ENCODE assay signal across 26 cellular contexts in genomic region chr1:112776688-112777087, GRCh38.
"Had no signal": no experiment of that assay in that cellular context is flagged by ENCODE, and none has a peak within 500 bp of the region (broad histone marks: within the 10 kb centered on the region; RNA-seq: fewer than 3 reads in every experiment).

No MANE protein-coding gene starts in this region.

- H3K9me3 ChIP-seq: SK-N-SH had no signal

- DNase-seq: IMR-90; KBM-7; MV-4-11; NCI-H1048; NCI-H1105; NCI-H1417; NCI-H1436 treated with DMSO at 0.1 percent for 48 hours; NCI-H1694; NCI-H187 treated with DMSO at 0.1 percent for 48 hours; NCI-H2029 treated with DMSO at 0.1 percent for 48 hours; NCI-H2107; NCI-H2171 treated with DMSO at 0.1 percent for 48 hours; NCI-H345; NCI-H446 treated with DMSO at 0.1 percent for 48 hours; NCI-H510A treated with DMSO at 0.1 percent for 48 hours; NCI-H526; NCI-H748 treated with DMSO at 0.1 percent for 48 hours; NK-92 treated with Interleukin-12 subunit alpha and Interleukin-12 subunit beta, amount 100 ng/mL, for 24 hours; PC-3; SHP77; SK-N-SH; SW 1271; T-cell had no signal

- H3K9ac ChIP-seq: SK-N-SH had no signal

- H3K4me2 ChIP-seq: SK-N-SH had no signal

- H3K27ac ChIP-seq: RWPE1 had no signal

- FAIRE-seq: HepG2 had no signal

- ATAC-seq: HepG2, Panc1, PC-3, T-cell had no signal
